ENCODE assay signal across 11 cellular contexts in the genomic region with DNA sequence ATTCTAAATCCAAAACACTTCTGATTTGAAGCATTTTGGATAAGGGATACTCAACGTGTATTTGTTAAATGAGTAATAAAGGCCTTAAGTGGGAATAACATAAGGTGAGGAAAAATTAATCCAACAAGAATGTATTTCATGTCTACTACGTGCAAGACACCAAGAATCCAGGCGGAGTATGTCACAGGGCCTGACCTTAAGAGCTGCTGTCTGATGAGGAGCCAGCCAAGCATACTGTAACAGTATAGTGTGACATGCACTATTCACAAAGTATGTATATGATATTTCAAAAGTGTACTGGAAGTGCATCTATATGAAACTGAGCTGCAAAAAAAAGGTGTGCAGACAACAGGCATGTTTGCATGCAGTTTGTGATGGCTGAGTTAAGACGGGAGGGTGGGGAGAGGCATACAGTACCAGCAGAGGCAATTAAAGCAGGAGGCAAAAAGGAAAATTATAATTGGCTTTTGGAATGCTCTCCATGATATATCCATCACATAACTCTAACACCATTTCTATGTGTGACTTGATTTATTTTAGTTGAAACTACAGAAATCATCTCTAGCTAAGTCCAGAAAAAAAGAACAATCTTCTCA. TPM values are rescaled to one million over a fixed set of nuclear protein-coding genes. Genes with fewer than 3 reads are reported as not detected.
DNase-seq lines count a peak whose midpoint lies in the region; ATAC-seq, FAIRE-seq and TF ChIP-seq lines count a peak whose summit lies in the region.
"Had no signal": no experiment of that assay in that cellular context is flagged by ENCODE, and none has a peak within 500 bp of the region (broad histone marks: within the 10 kb centered on the region; RNA-seq: fewer than 3 reads in every experiment).

No MANE protein-coding gene starts in this region.

- TF ChIP-seq CTCF in WTC11 (IDR thresholded peaks at IDR 0.05) (no peak), gastroesophageal sphincter (IDR thresholded peaks at IDR 0.05) (no peak), gastrocnemius medialis (IDR thresholded peaks at IDR 0.05 in 4 of 5, conservative IDR thresholded peaks at IDR 0.05 in 1 of 5) (no peak)

- H3K36me3 ChIP-seq in gastroesophageal sphincter (peaks cover 7 to 24% of the 10 kb centered on the region in 2 donors), gastrocnemius medialis (peaks cover 2 to 27% of the 10 kb centered on the region in 2 donors)

- no peaks in the 10 kb centered on the region for H3K9me3 ChIP-seq in gastroesophageal sphincter
- no peaks in the 10 kb centered on the region for H3K9me3 ChIP-seq in gastrocnemius medialis

- FAIRE-seq in GM18507 (lab: Jason Lieb, UNC), result peak; percentile 15
- FAIRE-seq: TTC549 had no signal

- CTCF ChIA-PET in WTC11 (lab: Charles Lee), result interaction anchor here (1.1 kb wide), 1 partner anchor 29 kb away, joined by 4 read pairs; no protein-coding TSS in a partner anchor

- no peak for TF ChIP-seq EP300 in gastroesophageal sphincter (IDR thresholded peaks at IDR 0.05)

- H3K4me3 ChIP-seq in gastroesophageal sphincter (no peak overlapping the region), gastrocnemius medialis (peak overlapping the region in 1 of 4 donors; percentile 28)

- ATAC-seq in WTC11 (no peak), gastroesophageal sphincter (peak; percentile 8), gastrocnemius medialis (peak; percentile 33 to 38), GM18861 (IDR thresholded peaks at IDR 0.05; ENCODE audit: unreplicated experiment) (no peak), HG03045 (IDR thresholded peaks at IDR 0.05; ENCODE audit: unreplicated experiment) (no peak)

- no peak for TF ChIP-seq POLR2A in gastroesophageal sphincter (IDR thresholded peaks at IDR 0.05)
- no peak for TF ChIP-seq POLR2A in gastrocnemius medialis (IDR thresholded peaks at IDR 0.05)

- H3K36me3 Mint-ChIP-seq in WTC11, result peaks cover 25% of the 10 kb centered on the region

- DNase-seq in GM18507 (ENCODE audit: extremely low spot score, insufficient read length, low read depth), result no peak
- DNase-seq in WTC11 (ENCODE audit: low spot score), result no peak
- no peak for DNase-seq in gastrocnemius medialis
- no peak for DNase-seq in NCI-H526 (lab: John Stamatoyannopoulos, UW)
- DNase-seq in NCI-H748 (lab: John Stamatoyannopoulos, UW; ENCODE audit: unreplicated experiment), result no peak
- DNase-seq: effector memory CD4-positive, alpha-beta T cell had no signal

- H3K9me3 Mint-ChIP-seq in WTC11, result no peaks in the 10 kb centered on the region
- H3K9me3 Mint-ChIP-seq: activated T-helper 2 cell treated with anti-CD3 and anti-CD28 coated beads, Interferon-gamma antibody, Interleukin-2, Interleukin-4, amounts not matched to agents 10 μg/mL and 5 μg/mL and 100 μg/mL, durations not matched to agents 14 hours and 24 hours and 36 hours had no signal

- 43 to 59% methylated on average over 4 of the region's 4 CpGs for WGBS in gastroesophageal sphincter (ENCODE audit: low coverage in 1 of 2), 2 donors

- H3K27ac Mint-ChIP-seq in WTC11, result 0 out of 2 replicates have a peak overlapping the region, but pooled peaks have one; percentile 78
- H3K27ac Mint-ChIP-seq: activated T-helper 2 cell treated with anti-CD3 and anti-CD28 coated beads, Interferon-gamma antibody, Interleukin-2, Interleukin-4, amounts not matched to agents 10 μg/mL and 5 μg/mL and 100 μg/mL, durations not matched to agents 14 hours and 24 hours and 36 hours had no signal

- peaks cover 11% of the 10 kb centered on the region for H3K4me1 Mint-ChIP-seq in WTC11

- intact Hi-C loops in gastrocnemius medialis (cut with DNase I; ENCODE audit: low total_unique reads), result loop anchor here (2.0 kb wide), 2 partner anchors 19 to 95 kb away; a partner anchor contains a TSS

- no peaks in the 10 kb centered on the region for H3K27me3 Mint-ChIP-seq in WTC11 (ENCODE audit: low read depth)

- H3K27ac ChIP-seq in gastroesophageal sphincter (peak overlapping the region; percentile 62 to 76 (median 73)), gastrocnemius medialis (peak overlapping the region; percentile 88 to 92 (median 90))

- in situ Hi-C loops in gastrocnemius medialis (cut with MboI; ENCODE audit: low sequenced_read_pairs in 4 of 4), result loop anchor here in 1 of 4 donors (25.0 kb wide), 1 partner anchor 446 kb away; no protein-coding TSS in a partner anchor

- POLR2A ChIA-PET in WTC11 (lab: Charles Lee), result interaction anchor here (0.7 kb wide), 1 partner anchor 214 kb away, joined by 4 read pairs; a partner anchor contains a TSS

- H3K4me3 Mint-ChIP-seq in WTC11, result no peak overlapping the region

- peaks cover 12 to 66% (median 17%) of the 10 kb centered on the region in 3 donors for H3K4me1 ChIP-seq in gastroesophageal sphincter
- peaks cover 60% of the 10 kb centered on the region in 2 donors for H3K4me1 ChIP-seq in gastrocnemius medialis

- H3K27me3 ChIP-seq in gastroesophageal sphincter (no peaks in the 10 kb centered on the region), gastrocnemius medialis (no peaks in the 10 kb centered on the region)

TF ChIP-seq in WTC11, 78 proteins besides CTCF, POLR2A, EP300 and RAD21:
- TF ChIP-seq ZNF263 (CRISPR knock-in tag; IDR thresholded peaks at IDR 0.05; ENCODE audit: low read depth), result no peak
- no peak for TF ChIP-seq OVOL2 (CRISPR knock-in tag; IDR thresholded peaks at IDR 0.05; ENCODE audit: borderline replicate concordance)
- TF ChIP-seq, protein P1, sequence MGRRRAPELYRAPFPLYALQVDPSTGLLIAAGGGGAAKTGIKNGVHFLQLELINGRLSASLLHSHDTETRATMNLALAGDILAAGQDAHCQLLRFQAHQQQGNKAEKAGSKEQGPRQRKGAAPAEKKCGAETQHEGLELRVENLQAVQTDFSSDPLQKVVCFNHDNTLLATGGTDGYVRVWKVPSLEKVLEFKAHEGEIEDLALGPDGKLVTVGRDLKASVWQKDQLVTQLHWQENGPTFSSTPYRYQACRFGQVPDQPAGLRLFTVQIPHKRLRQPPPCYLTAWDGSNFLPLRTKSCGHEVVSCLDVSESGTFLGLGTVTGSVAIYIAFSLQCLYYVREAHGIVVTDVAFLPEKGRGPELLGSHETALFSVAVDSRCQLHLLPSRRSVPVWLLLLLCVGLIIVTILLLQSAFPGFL (CRISPR knock-in tag; IDR thresholded peaks at IDR 0.05; ENCODE audit: borderline replicate concordance), result no peak
- TF ChIP-seq SOX15 (CRISPR knock-in tag; IDR thresholded peaks at IDR 0.05), result no peak
- no peak for TF ChIP-seq TP53 (CRISPR knock-in tag; IDR thresholded peaks at IDR 0.05)
- no peak for TF ChIP-seq JAZF1 (CRISPR knock-in tag; IDR thresholded peaks at IDR 0.05)
- TF ChIP-seq GTF2I (CRISPR knock-in tag; conservative IDR thresholded peaks at IDR 0.05), result no peak
- TF ChIP-seq HMGA2 (CRISPR knock-in tag; IDR thresholded peaks at IDR 0.05), result no peak

RNA-seq across cellular contexts. Expression of a gene that starts 18.2 kb away (rescaled TPM):
- total RNA-seq in WTC11 (2021) (69.2 to 70.5 TPM (median 69.3 TPM) in 3 replicates), gastroesophageal sphincter (10 to 100 TPM; 36.9 to 43.9 (median 39.6) TPM), gastrocnemius medialis (10 to 100 TPM; 50.5 to 77.0 (median 65.3) TPM)

RNA-seq across cellular contexts. Expression of a gene that starts 27.4 kb away (rescaled TPM):
- 0.02 TPM in 1 of 3 replicates, not detected in the others for total RNA-seq in WTC11 (2021)
- total RNA-seq in gastroesophageal sphincter, result under 1 TPM in 3 of 4 donors, not detected in 1; 0.27 to 0.77 (median 0.54) TPM
- under 1 TPM in 3 of 4 donors, not detected in 1; 0.07 to 0.83 (median 0.51) TPM for total RNA-seq in gastrocnemius medialis

Comparison
In these comparisons a context has a peak if more than half of its experiments do, and no peak if none do; other contexts are left out.
1. ATAC-seq: peak in gastroesophageal sphincter (single experiment) and gastrocnemius medialis (2 of 2); none in WTC11 (single experiment), GM18861 (single experiment) and HG03045 (single experiment).